In genomic region chr13:65656740-65657329, GRCh38 we compare ENCODE assay signal across 10 cellular contexts.
DNase-seq lines count a peak whose midpoint lies in the region; FAIRE-seq and TF ChIP-seq lines count a peak whose summit lies in the region.
"Had no signal": no experiment of that assay in that cellular context is flagged by ENCODE, and none has a peak within 500 bp of the region (broad histone marks: within the 10 kb centered on the region; RNA-seq: fewer than 3 reads in every experiment).

No MANE protein-coding gene starts in this region.

- TF ChIP-seq CTCF in kidney (IDR thresholded peaks at IDR 0.05; ENCODE audit: borderline replicate concordance, extremely low read depth, insufficient read depth), result no peak

- no peaks in the 10 kb centered on the region for H3K36me3 ChIP-seq in adipocyte (ENCODE audit: control insufficient read depth, insufficient read depth, low read length, severe bottlenecking)
- H3K36me3 ChIP-seq in kidney (ENCODE audit: control insufficient read depth in 1 of 2, insufficient read depth in 2 of 2, low read length in 2 of 2), result no peaks in the 10 kb centered on the region

- no peak overlapping the region for H3K27ac ChIP-seq in kidney (ENCODE audit: low read depth in 2 of 2, low read length in 2 of 2)

- DNase-seq in AML-193 (lab: John Stamatoyannopoulos, UW) (peak; percentile 2 to 14), HPDE6-E6E7 (ENCODE audit: extremely low spot score) (peak; percentile 1), adipocyte (ENCODE audit: low read depth) (peak; percentile 66), kidney (no peak), GOT3 (lab: John Stamatoyannopoulos, UW) (no peak), NCI-H1436 treated with DMSO at 0.1 percent for 48 hours (lab: John Stamatoyannopoulos, UW) (no peak), NCI-H510A treated with DMSO at 0.1 percent for 48 hours (lab: John Stamatoyannopoulos, UW) (no peak), T-helper 2 cell (no peak)
- DNase-seq: activated CD4-positive, alpha-beta T cell treated with anti-CD3 and anti-CD28 coated beads for 4 hours; stimulated activated CD4-positive, alpha-beta T cell treated with anti-CD3 and anti-CD28 coated beads, Interleukin-4, amount 100 ng/mL, for 24 hours had no signal

- H3K9me3 ChIP-seq in adipocyte (ENCODE audit: control insufficient read depth, low read length) (no peaks in the 10 kb centered on the region), kidney (ENCODE audit: control insufficient read depth in 1 of 2, low read length in 2 of 2) (no peaks in the 10 kb centered on the region)

- no peaks in the 10 kb centered on the region for H3K27me3 ChIP-seq in adipocyte (replicated peaks; ENCODE audit: control insufficient read depth, insufficient read depth, low read length)

- FAIRE-seq in kidney (lab: Jason Lieb, UNC), result peak; percentile 92

- peaks cover 22% of the 10 kb centered on the region for H3K4me1 ChIP-seq in adipocyte (ENCODE audit: control insufficient read depth, insufficient read depth, low read length)
- no peaks in the 10 kb centered on the region for H3K4me1 ChIP-seq in kidney (ENCODE audit: control insufficient read depth in 1 of 2, insufficient read depth in 1 of 2, low read depth in 1 of 2, low read length in 2 of 2)

- H3K9ac ChIP-seq in adipocyte (ENCODE audit: low read length), result no peak overlapping the region
- H3K9ac ChIP-seq in kidney (ENCODE audit: low read length in 2 of 2), result no peak overlapping the region

- H3K4me3 ChIP-seq in adipocyte (ENCODE audit: low read length), result no peak overlapping the region
- no peak overlapping the region for H3K4me3 ChIP-seq in kidney (ENCODE audit: low read length in 2 of 2)

- intact Hi-C loops in kidney (cut with DNase I), result no loop called here

Comparison
In these comparisons a context has a peak if more than half of its experiments do, and no peak if none do; other contexts are left out.
1. DNase-seq: peak in AML-193 (2 of 2), HPDE6-E6E7 (single experiment) and adipocyte (single experiment); none in kidney (single experiment), GOT3 (single experiment), NCI-H1436 treated with DMSO at 0.1 percent for 48 hours (single experiment), NCI-H510A treated with DMSO at 0.1 percent for 48 hours (single experiment) and T-helper 2 cell (0 of 5).